Comparison of ENCODE assay signal across 10 cellular contexts in the genomic region with DNA sequence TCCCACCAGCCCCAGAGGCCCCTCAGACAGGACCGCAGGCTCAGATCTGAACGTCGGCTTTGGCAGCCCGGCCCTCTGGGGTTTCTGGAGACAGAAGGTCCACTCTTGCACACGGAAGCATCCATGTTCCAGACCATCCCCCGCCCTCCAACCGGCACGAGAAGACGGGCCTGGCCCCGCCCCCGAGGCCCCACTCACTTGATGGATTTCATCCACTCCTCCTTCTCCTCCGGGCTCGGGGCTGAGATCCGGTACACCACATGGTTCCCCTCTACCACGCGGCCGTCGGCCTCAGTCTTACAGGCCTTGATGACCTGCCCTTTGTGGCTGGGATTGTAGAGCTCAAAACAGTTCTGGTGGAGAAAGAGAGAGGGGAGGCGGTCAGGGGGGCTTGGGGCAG.
"Had no signal": no experiment of that assay in that cellular context is flagged by ENCODE, and none has a peak within 500 bp of the region (broad histone marks: within the 10 kb centered on the region; RNA-seq: fewer than 3 reads in every experiment).

No MANE protein-coding gene starts in this region.

- ATAC-seq: activated naive CD8-positive, alpha-beta T cell treated with anti-CD3 and anti-CD28 coated beads, Interleukin-2, amount 50 U/mL, for 24 hours; heart right ventricle; left colon; natural killer cell had no signal

- H3K27ac ChIP-seq: vagina had no signal

- H3K27me3 ChIP-seq: heart right ventricle, tibial artery, vagina had no signal

- H3K4me3 ChIP-seq: heart right ventricle, tibial artery, vagina had no signal

- H3K4me1 ChIP-seq: vagina had no signal

- DNase-seq: activated CD4-positive, alpha-beta T cell treated with anti-CD3 and anti-CD28 coated beads, Interleukin-2, amount 10 ng/mL, durations not matched to agents 7 days and 5 days; activated naive CD8-positive, alpha-beta T cell treated with anti-CD3 and anti-CD28 coated beads, Interleukin-2, amount 50 U/mL, for 24 hours; left colon; mammary epithelial cell; natural killer cell; occipital lobe; stimulated activated naive CD4-positive, alpha-beta T cell; tibial artery had no signal

- H3K9me3 ChIP-seq: heart right ventricle, tibial artery, vagina had no signal
